In genomic region chrX:48560056-48560455, GRCh38 we compare ENCODE assay signal across 29 cellular contexts.
"Had no signal": no experiment of that assay in that cellular context is flagged by ENCODE, and none has a peak within 500 bp of the region (broad histone marks: within the 10 kb centered on the region; RNA-seq: fewer than 3 reads in every experiment).

No MANE protein-coding gene starts in this region.

- H3K9me3 Mint-ChIP-seq: activated naive CD4-positive, alpha-beta T cell treated with anti-CD3 and anti-CD28 coated beads for 36 hours; activated T-helper 1 cell treated with anti-CD3 and anti-CD28 coated beads, Interleukin-12 subunit alpha, Interleukin-12 subunit beta, Interleukin-2, Interleukin-4 antibody, amounts not matched to agents 30 ng/mL and 10 ng/mL and 1 ng/mL, durations not matched to agents 14 hours and 24 hours and 36 hours; activated T-helper 2 cell treated with anti-CD3 and anti-CD28 coated beads, Interferon-gamma antibody, Interleukin-2, Interleukin-4, amounts not matched to agents 10 μg/mL and 5 μg/mL and 100 μg/mL, durations not matched to agents 14 hours and 24 hours and 36 hours; central memory CD8-positive, alpha-beta T cell; effector memory CD8-positive, alpha-beta T cell had no signal

- H3K4me3 Mint-ChIP-seq: activated naive CD4-positive, alpha-beta T cell treated with anti-CD3 and anti-CD28 coated beads for 36 hours; activated naive CD8-positive, alpha-beta T cell; activated T-helper 1 cell treated with anti-CD3 and anti-CD28 coated beads, Interleukin-12 subunit alpha, Interleukin-12 subunit beta, Interleukin-2, Interleukin-4 antibody, amounts not matched to agents 30 ng/mL and 10 ng/mL and 1 ng/mL, durations not matched to agents 14 hours and 24 hours and 36 hours; central memory CD8-positive, alpha-beta T cell; effector memory CD8-positive, alpha-beta T cell had no signal

- DNase-seq: activated CD4-positive, alpha-beta T cell treated with anti-CD3 and anti-CD28 coated beads for 4 hours; activated CD4-positive, alpha-beta T cell treated with anti-CD3 and anti-CD28 coated beads, Interleukin-2, amount 50 U/mL, for 1 hour; activated CD4-positive, alpha-beta T cell treated with anti-CD3 and anti-CD28 coated beads, Interleukin-2, amount 50 U/mL, for 48 hours; activated CD4-positive, CD25-positive, alpha-beta regulatory T cell; activated CD4-positive, CD25-positive, alpha-beta regulatory T cell treated with anti-CD3 and anti-CD28 coated beads, Interleukin-2, amount 50 U/mL, for 72 hours; activated CD8-positive, alpha-beta memory T cell treated with anti-CD3 and anti-CD28 coated beads, Interleukin-2, amount 50 U/mL, for 48 hours; activated effector memory CD4-positive, alpha-beta T cell treated with anti-CD3 and anti-CD28 coated beads, Interleukin-2, amount 50 U/mL, for 16 hours; activated naive CD4-positive, alpha-beta T cell treated with anti-CD3 and anti-CD28 coated beads for 36 hours; activated T-cell treated with anti-CD3 and anti-CD28 coated beads for 4 hours; activated T-cell treated with anti-CD3 and anti-CD28 coated beads, Interleukin-2, amount 50 U/mL, for 48 hours; amniotic stem cell; anterior cingulate cortex; brain microvascular endothelial cell; cortex of kidney; dermis blood vessel endothelial cell; effector CD4-positive, alpha-beta T cell; effector memory CD8-positive, alpha-beta T cell; erythroblast; foreskin keratinocyte; gastrocnemius medialis; glutamatergic neuron; heart left ventricle; T-helper 1 cell; T-helper 2 cell had no signal

- H3K27ac Mint-ChIP-seq: activated naive CD4-positive, alpha-beta T cell treated with anti-CD3 and anti-CD28 coated beads for 36 hours; activated naive CD8-positive, alpha-beta T cell; activated T-helper 1 cell treated with anti-CD3 and anti-CD28 coated beads, Interleukin-12 subunit alpha, Interleukin-12 subunit beta, Interleukin-2, Interleukin-4 antibody, amounts not matched to agents 30 ng/mL and 10 ng/mL and 1 ng/mL, durations not matched to agents 14 hours and 24 hours and 36 hours; activated T-helper 2 cell treated with anti-CD3 and anti-CD28 coated beads, Interferon-gamma antibody, Interleukin-2, Interleukin-4, amounts not matched to agents 10 μg/mL and 5 μg/mL and 100 μg/mL, durations not matched to agents 14 hours and 24 hours and 36 hours had no signal

- ATAC-seq: effector memory CD8-positive, alpha-beta T cell; foreskin keratinocyte; gastrocnemius medialis; heart left ventricle had no signal

- H3K27me3 Mint-ChIP-seq: activated naive CD8-positive, alpha-beta T cell; central memory CD8-positive, alpha-beta T cell; effector memory CD8-positive, alpha-beta T cell had no signal

- H3K4me1 Mint-ChIP-seq: central memory CD8-positive, alpha-beta T cell had no signal

- H3K27ac ChIP-seq: brain microvascular endothelial cell, esophagus muscularis mucosa, foreskin keratinocyte, gastrocnemius medialis, heart left ventricle had no signal
